Comparison of ENCODE assay signal across 22 cellular contexts in genomic region chr7:40829201-40829600, GRCh38.
"Had no signal": no experiment of that assay in that cellular context is flagged by ENCODE, and none has a peak within 500 bp of the region (broad histone marks: within the 10 kb centered on the region; RNA-seq: fewer than 3 reads in every experiment).

No MANE protein-coding gene starts in this region.

- H3K36me3 ChIP-seq: MG63 had no signal

- H3K27ac ChIP-seq: body of pancreas, SK-N-MC had no signal

- H3K4me3 Mint-ChIP-seq: activated CD8-positive, alpha-beta T cell treated with anti-CD3 and anti-CD28 coated beads, Interleukin-2, amount 10 ng/mL, durations not matched to agents 7 days and 5 days; activated naive CD8-positive, alpha-beta T cell treated with anti-CD3 and anti-CD28 coated beads, Interleukin-2, amount 10 ng/mL, durations not matched to agents 7 days and 5 days; T-helper 2 cell treated with Interferon-gamma antibody and Interleukin-4, amounts not matched to agents 5 μg/mL and 100 μg/mL, for 36 hours had no signal

- H3K9me3 Mint-ChIP-seq: T-helper 2 cell treated with Interferon-gamma antibody and Interleukin-4, amounts not matched to agents 5 μg/mL and 100 μg/mL, for 36 hours had no signal

- H3K36me3 Mint-ChIP-seq: activated naive CD8-positive, alpha-beta T cell treated with anti-CD3 and anti-CD28 coated beads, Interleukin-2, amount 10 ng/mL, durations not matched to agents 7 days and 5 days had no signal

- H3K9me3 ChIP-seq: body of pancreas, MG63 had no signal

- H3K27ac Mint-ChIP-seq: activated CD8-positive, alpha-beta T cell treated with anti-CD3 and anti-CD28 coated beads, Interleukin-2, amount 10 ng/mL, durations not matched to agents 7 days and 5 days; activated naive CD8-positive, alpha-beta T cell treated with anti-CD3 and anti-CD28 coated beads, Interleukin-2, amount 10 ng/mL, durations not matched to agents 7 days and 5 days; T-helper 2 cell treated with Interferon-gamma antibody and Interleukin-4, amounts not matched to agents 5 μg/mL and 100 μg/mL, for 36 hours had no signal

- H3K4me3 ChIP-seq: body of pancreas, MG63, SK-N-MC had no signal

- DNase-seq: activated CD4-positive, alpha-beta T cell treated with anti-CD3 and anti-CD28 coated beads for 4 hours; activated CD8-positive, alpha-beta memory T cell treated with anti-CD3 and anti-CD28 coated beads, Interleukin-2, amount 50 U/mL, for 48 hours; activated CD8-positive, alpha-beta T cell treated with anti-CD3 and anti-CD28 coated beads, Interleukin-2, amount 10 ng/mL, durations not matched to agents 7 days and 5 days; activated naive CD4-positive, alpha-beta T cell treated with anti-CD3 and anti-CD28 coated beads, Interleukin-2, amount 50 U/mL, for 16 hours; activated naive CD8-positive, alpha-beta T cell treated with anti-CD3 and anti-CD28 coated beads, Interleukin-2, amount 10 ng/mL, durations not matched to agents 7 days and 5 days; activated T-cell treated with anti-CD3 and anti-CD28 coated beads, Interleukin-2, amount 50 U/mL, for 1 hour; aorta; body of pancreas; MG63; NCI-H1092 treated with DMSO at 0.1 percent for 48 hours; NCI-H1417 treated with DMSO at 0.1 percent for 48 hours; NCI-H1694; NCI-H2029; NCI-H2107; NCI-H345; NCI-H510A; NCI-H526 treated with DMSO at 0.1 percent for 48 hours; NCI-H82; NK-92 treated with Interleukin-12 subunit alpha and Interleukin-12 subunit beta, amount 100 ng/mL, for 24 hours; RPMI8226 had no signal

- H3K4me1 Mint-ChIP-seq: activated naive CD8-positive, alpha-beta T cell treated with anti-CD3 and anti-CD28 coated beads, Interleukin-2, amount 10 ng/mL, durations not matched to agents 7 days and 5 days had no signal

- H3K27me3 ChIP-seq: body of pancreas, MG63 had no signal

- H3K27me3 Mint-ChIP-seq: activated naive CD8-positive, alpha-beta T cell treated with anti-CD3 and anti-CD28 coated beads, Interleukin-2, amount 10 ng/mL, durations not matched to agents 7 days and 5 days had no signal

- H3K4me1 ChIP-seq: body of pancreas had no signal
